ENCODE assay signal across 1 cellular context in genomic region chr20:50366270-50367103, GRCh38.
TF ChIP-seq lines count a peak whose summit lies in the region.

No MANE protein-coding gene starts in this region.

TF ChIP-seq in K562, 482 proteins besides CTCF, POLR2A, EP300 and RAD21 (continued from another document and continues in another):
- TF ChIP-seq RREB1 (CRISPR knock-in tag; IDR thresholded peaks at IDR 0.05) (no peak), ZNF41 (CRISPR knock-in tag; conservative IDR thresholded peaks at IDR 0.05) (no peak), TAF1 (IDR thresholded peaks at IDR 0.05; ENCODE audit: control insufficient read depth, extremely low read depth, insufficient read depth, low read length, severe bottlenecking) (no peak), YBX1 (IDR thresholded peaks at IDR 0.05) (no peak), HDAC1 (IDR thresholded peaks at IDR 0.05) (no peak), ADNP (tag; IDR thresholded peaks at IDR 0.05) (0 out of 2 replicates have a peak, but pooled peaks have one; percentile 31), ZNF696 (CRISPR knock-in tag; conservative IDR thresholded peaks at IDR 0.05) (no peak), ZNF518B (CRISPR knock-in tag; IDR thresholded peaks at IDR 0.05) (no peak), KLF10 (CRISPR knock-in tag; IDR thresholded peaks at IDR 0.05) (no peak), TCF3 (CRISPR knock-in tag; IDR thresholded peaks at IDR 0.05) (no peak), CEBPG (CRISPR knock-in tag; IDR thresholded peaks at IDR 0.05) (no peak), CEBPG (tag; conservative IDR thresholded peaks at IDR 0.05 in 1 of 2, IDR thresholded peaks at IDR 0.05 in 1 of 2) (peak in 1 of 2 experiments; percentile 20; a peak in 1 of 4 replicates), TAL1 (IDR thresholded peaks at IDR 0.05) (no peak), KDM5B (IDR thresholded peaks at IDR 0.05; ENCODE audit: insufficient replicate concordance, low read depth, low read length) (no peak), MAZ (CRISPR knock-in tag; conservative IDR thresholded peaks at IDR 0.05 in 1 of 2, IDR thresholded peaks at IDR 0.05 in 1 of 2) (no peak), ATF6 (CRISPR knock-in tag; IDR thresholded peaks at IDR 0.05) (no peak), ZEB2 (IDR thresholded peaks at IDR 0.05) (no peak), ZBED1 (IDR thresholded peaks at IDR 0.05) (no peak), TEAD2 (tag; IDR thresholded peaks at IDR 0.05) (no peak), RBM39 (optimal IDR thresholded peaks at IDR 0.05; ENCODE audit: low read depth, low read length) (no peak), ZHX1 (conservative IDR thresholded peaks at IDR 0.05; ENCODE audit: low read length) (no peak), NR4A1 (CRISPR knock-in tag; IDR thresholded peaks at IDR 0.05) (no peak), NR4A1 (tag; IDR thresholded peaks at IDR 0.05) (no peak), MAFG (tag; conservative IDR thresholded peaks at IDR 0.05) (0 out of 2 replicates have a peak, but pooled peaks have one; percentile 6), FOXK2 (conservative IDR thresholded peaks at IDR 0.05 in 1 of 2, IDR thresholded peaks at IDR 0.05 in 1 of 2; ENCODE audit: low read depth in 2 of 2) (0 out of 4 replicates have a peak, but pooled peaks of 1 of the 2 experiments have one; percentile 33), ZBTB49 (CRISPR knock-in tag; IDR thresholded peaks at IDR 0.05; ENCODE audit: borderline replicate concordance) (no peak), E2F3 (CRISPR knock-in tag; IDR thresholded peaks at IDR 0.05) (no peak), ZNF217 (CRISPR knock-in tag; IDR thresholded peaks at IDR 0.05) (no peak), SP1 (CRISPR knock-in tag; IDR thresholded peaks at IDR 0.05) (no peak), ZNF695 (CRISPR knock-in tag; IDR thresholded peaks at IDR 0.05) (no peak), JUN (IDR thresholded peaks at IDR 0.05; ENCODE audit: borderline replicate concordance, low read depth, low read length) (no peak), JUN (CRISPR knock-in tag; IDR thresholded peaks at IDR 0.05; ENCODE audit: borderline replicate concordance) (no peak), ELK1 (CRISPR knock-in tag; IDR thresholded peaks at IDR 0.05) (no peak), ZBTB2 (IDR thresholded peaks at IDR 0.05) (no peak), ZBTB43 (CRISPR knock-in tag; IDR thresholded peaks at IDR 0.05) (no peak), GTF2E2 (tag; IDR thresholded peaks at IDR 0.05) (no peak), ZNF3 (CRISPR knock-in tag; IDR thresholded peaks at IDR 0.05) (no peak), RNF219 (CRISPR knock-in tag; IDR thresholded peaks at IDR 0.05) (no peak)
